ENCODE assay signal across 9 cellular contexts in genomic region chr7:128406147-128406985, GRCh38. TPM values are rescaled to one million over a fixed set of nuclear protein-coding genes. Genes with fewer than 3 reads are reported as not detected.
DNase-seq lines count a peak whose midpoint lies in the region; ATAC-seq, FAIRE-seq and TF ChIP-seq lines count a peak whose summit lies in the region.
"Had no signal": no experiment of that assay in that cellular context is flagged by ENCODE, and none has a peak within 500 bp of the region (broad histone marks: within the 10 kb centered on the region; RNA-seq: fewer than 3 reads in every experiment).

No MANE protein-coding gene starts in this region.

- H3K27me3 ChIP-seq in endothelial cell of umbilical vein (ENCODE audit: control insufficient read depth in 2 of 2, insufficient read depth in 2 of 2, low read length in 2 of 2) = no peaks in the 10 kb centered on the region

- no TSS peak for BruUV-seq in endothelial cell of umbilical vein (replicated peaks; lab: Mats Ljungman, UMichigan)

- H2AFZ ChIP-seq in endothelial cell of umbilical vein (ENCODE audit: low read depth, low read length) = no peak overlapping the region

- no peaks in the 10 kb centered on the region for H3K9me3 ChIP-seq in endothelial cell of umbilical vein (replicated peaks; ENCODE audit: control insufficient read depth, insufficient read depth, low read length)
- H3K9me3 ChIP-seq: HAP-1 had no signal

- DNase-seq in GM10266 (ENCODE audit: extremely low spot score) (peak; percentile 45), OCI-M1 (lab: John Stamatoyannopoulos, UW) (peak; percentile 40), endothelial cell of umbilical vein (ENCODE audit: low read depth, low spot score) (no peak), retina (peak; percentile 34), NCI-H524 treated with DMSO at 0.1 percent for 48 hours (lab: John Stamatoyannopoulos, UW) (no peak), frontal cortex (ENCODE audit: low spot score in 2 of 2) (no peak)
- DNase-seq in NK-92 treated with Interleukin-12 subunit alpha and Interleukin-12 subunit beta, amount 100 ng/mL, for 24 hours (lab: John Stamatoyannopoulos, UW) = no peak

- no peak overlapping the region for H3K27ac ChIP-seq in endothelial cell of umbilical vein (ENCODE audit: insufficient read depth, low read depth, low read length)

- H4K20me1 ChIP-seq in endothelial cell of umbilical vein (replicated peaks; ENCODE audit: control insufficient read depth, extremely low read depth, insufficient read depth, low read length) = no peaks in the 10 kb centered on the region

- peak; percentile 43 for FAIRE-seq in endothelial cell of umbilical vein (lab: Jason Lieb, UNC)
- FAIRE-seq in frontal cortex (lab: Jason Lieb, UNC) = no peak

- no peaks in the 10 kb centered on the region for H3K9me1 ChIP-seq in endothelial cell of umbilical vein (replicated peaks; ENCODE audit: control insufficient read depth, extremely low read depth, insufficient read depth, low read length)

- peak overlapping the region in 1 of 3 experiments; percentile 82 for H3K4me3 ChIP-seq in endothelial cell of umbilical vein (replicated peaks in 1 of 3; ENCODE audit: insufficient read depth in 1 of 3, low read depth in 1 of 3, low read length in 3 of 3)

- intact Hi-C loops in endothelial cell of umbilical vein (cut with micrococcal nuclease) = no loop called here

- dilution Hi-C loops in endothelial cell of umbilical vein (cut with MboI; ENCODE audit: extremely low pct_ligation_motif_present, low sequenced_read_pairs) = no loop called here

- H3K9ac ChIP-seq in endothelial cell of umbilical vein (replicated peaks; ENCODE audit: extremely low read depth, insufficient read depth, low read length) = no peak overlapping the region

- POLR2A ChIA-PET in endothelial cell of umbilical vein (lab: Charles Lee) = no interaction called here

- peaks cover 25% of the 10 kb centered on the region for H3K79me2 ChIP-seq in endothelial cell of umbilical vein (ENCODE audit: control insufficient read depth, insufficient read depth, low read length)

- H3K4me2 ChIP-seq in endothelial cell of umbilical vein (ENCODE audit: insufficient read depth, low read length) = no peak overlapping the region

- peaks cover under 1 to 3% of the 10 kb centered on the region in 2 experiments for H3K36me3 ChIP-seq in endothelial cell of umbilical vein (ENCODE audit: control insufficient read depth in 2 of 2, extremely low read depth in 1 of 2, insufficient read depth in 2 of 2, low read length in 2 of 2)

- peaks cover 28% of the 10 kb centered on the region for H3K4me1 ChIP-seq in endothelial cell of umbilical vein (ENCODE audit: control insufficient read depth, extremely low read depth, insufficient read depth, low read length)

- CTCF ChIA-PET in endothelial cell of umbilical vein (lab: Charles Lee) = interaction anchor here (1.1 to 17.5 kb wide), 5 partner anchors 12 to 59 kb away, joined by 3 to 209 read pairs (median 6); no protein-coding TSS in a partner anchor

- TF ChIP-seq CTCF in GM10266 (IDR thresholded peaks at IDR 0.05; ENCODE audit: control insufficient read depth, insufficient read depth, low read depth, missing control alignments) (no peak), endothelial cell of umbilical vein (IDR thresholded peaks at IDR 0.05; ENCODE audit: extremely low read depth in 1 of 2, insufficient read depth in 1 of 2, low read depth in 1 of 2, low read length in 2 of 2) (no peak)

- no peak for TF ChIP-seq POLR2A in endothelial cell of umbilical vein (IDR thresholded peaks at IDR 0.05; ENCODE audit: low read depth, low read length)

- no peak for ATAC-seq in HG03342 (IDR thresholded peaks at IDR 0.05; ENCODE audit: unreplicated experiment)

TF ChIP-seq in endothelial cell of umbilical vein, 7 proteins besides CTCF, POLR2A, EP300 and RAD21:
- TF ChIP-seq GATA2 (IDR thresholded peaks at IDR 0.05; ENCODE audit: insufficient read depth, insufficient read length, low read depth, low read length) = no peak
- TF ChIP-seq MYC (IDR thresholded peaks at IDR 0.05; ENCODE audit: low read depth, low read length) = no peak

RNA-seq across cellular contexts. Expression of gene IMPDH1, which starts 3.4 kb away (rescaled TPM):
- total RNA-seq in endothelial cell of umbilical vein (91.7 and 97.9 TPM in 2 replicates), frontal cortex (26.5 TPM)
- polyA plus RNA-seq in endothelial cell of umbilical vein = 78.8 and 87.3 TPM in 2 replicates
- 63.5 and 69.3 TPM in 2 replicates for polyA plus RNA-seq in endothelial cell of umbilical vein (2011; cell fraction: cytosol; rRNA removed)
- 87.0 and 95.4 TPM in 2 replicates for polyA plus RNA-seq in endothelial cell of umbilical vein (2011; cell fraction: nucleus; rRNA removed)
- 68.1 and 72.5 TPM in 2 replicates for polyA plus RNA-seq in endothelial cell of umbilical vein (2012)
- polyA minus RNA-seq in endothelial cell of umbilical vein = 94.3 and 126 TPM in 2 replicates
- 59.1 TPM for polyA minus RNA-seq in endothelial cell of umbilical vein (2011; cell fraction: cytosol; rRNA and poly(A)+ RNA removed)
- 37.9 and 42.1 TPM in 2 replicates for polyA minus RNA-seq in endothelial cell of umbilical vein (2011; cell fraction: nucleus; rRNA and poly(A)+ RNA removed)

RNA-seq across cellular contexts. Expression of gene PRRT4, which starts 44.9 kb away (rescaled TPM):
- total RNA-seq in endothelial cell of umbilical vein (not detected in 2 replicates), frontal cortex (3.3 TPM)
- 0.03 and 0.08 TPM in 2 replicates for polyA plus RNA-seq in endothelial cell of umbilical vein
- 0.01 TPM in 1 of 2 replicates, not detected in the other for polyA plus RNA-seq in endothelial cell of umbilical vein (2011; cell fraction: cytosol; rRNA removed)
- not detected in 2 replicates for polyA plus RNA-seq in endothelial cell of umbilical vein (2011; cell fraction: nucleus; rRNA removed)
- polyA plus RNA-seq in endothelial cell of umbilical vein (2012) = not detected in 2 replicates
- polyA minus RNA-seq in endothelial cell of umbilical vein = not detected in 2 replicates
- not detected for polyA minus RNA-seq in endothelial cell of umbilical vein (2011; cell fraction: cytosol; rRNA and poly(A)+ RNA removed)
- not detected in 2 replicates for polyA minus RNA-seq in endothelial cell of umbilical vein (2011; cell fraction: nucleus; rRNA and poly(A)+ RNA removed)

RNA-seq across cellular contexts. Expression of gene HILPDA, which starts 49.3 kb away (rescaled TPM):
- total RNA-seq in endothelial cell of umbilical vein (14.1 and 14.4 TPM in 2 replicates), frontal cortex (26.9 TPM)
- 18.8 and 21.7 TPM in 2 replicates for polyA plus RNA-seq in endothelial cell of umbilical vein
- 16.9 and 17.7 TPM in 2 replicates for polyA plus RNA-seq in endothelial cell of umbilical vein (2011; cell fraction: cytosol; rRNA removed)
- polyA plus RNA-seq in endothelial cell of umbilical vein (2011; cell fraction: nucleus; rRNA removed) = 14.6 and 16.2 TPM in 2 replicates
- polyA plus RNA-seq in endothelial cell of umbilical vein (2012) = 8.3 and 12.2 TPM in 2 replicates
- 12.3 and 12.7 TPM in 2 replicates for polyA minus RNA-seq in endothelial cell of umbilical vein
- polyA minus RNA-seq in endothelial cell of umbilical vein (2011; cell fraction: cytosol; rRNA and poly(A)+ RNA removed) = 12.8 TPM
- polyA minus RNA-seq in endothelial cell of umbilical vein (2011; cell fraction: nucleus; rRNA and poly(A)+ RNA removed) = 6.7 and 15.3 TPM in 2 replicates

Comparison
In these comparisons a context has a peak if more than half of its experiments do, and no peak if none do; other contexts are left out.
1. DNase-seq: peak in GM10266 (single experiment), OCI-M1 (single experiment) and retina (single experiment); none in endothelial cell of umbilical vein (single experiment), NK-92 treated with Interleukin-12 subunit alpha and Interleukin-12 subunit beta, amount 100 ng/mL, for 24 hours (single experiment), NCI-H524 treated with DMSO at 0.1 percent for 48 hours (single experiment) and frontal cortex (0 of 2).